Comparison of ENCODE assay signal across 1 cellular context in genomic region chr19:5024282-5024681, GRCh38.
TF ChIP-seq lines count a peak whose summit lies in the region.

No MANE protein-coding gene starts in this region.

TF ChIP-seq in HepG2, 621 proteins besides CTCF, POLR2A, EP300 and RAD21:
- no peak for TF ChIP-seq NR1H2 (CRISPR knock-in tag; IDR thresholded peaks at IDR 0.05; ENCODE audit: borderline replicate concordance, low read depth)
- TF ChIP-seq ZNF782 (CRISPR knock-in tag; IDR thresholded peaks at IDR 0.05; ENCODE audit: borderline replicate concordance), result no peak
- TF ChIP-seq TCF7 (IDR thresholded peaks at IDR 0.05; ENCODE audit: low read depth), result no peak
- TF ChIP-seq ZNF577 (CRISPR knock-in tag; IDR thresholded peaks at IDR 0.05; ENCODE audit: borderline replicate concordance, low read depth), result no peak
- no peak for TF ChIP-seq CHD4 (IDR thresholded peaks at IDR 0.05; ENCODE audit: borderline replicate concordance, low read length)
- no peak for TF ChIP-seq POGK (CRISPR knock-in tag; conservative IDR thresholded peaks at IDR 0.05)
- no peak for TF ChIP-seq SALL2 (CRISPR knock-in tag; IDR thresholded peaks at IDR 0.05)
- no peak for TF ChIP-seq ZNF879 (CRISPR knock-in tag; IDR thresholded peaks at IDR 0.05)
- TF ChIP-seq ZNF605 (CRISPR knock-in tag; IDR thresholded peaks at IDR 0.05), result no peak
- TF ChIP-seq HNRNPK (IDR thresholded peaks at IDR 0.05; ENCODE audit: low read depth, low read length, poor library complexity, severe bottlenecking), result no peak
- TF ChIP-seq ZNF788 (CRISPR knock-in tag; IDR thresholded peaks at IDR 0.05; ENCODE audit: borderline replicate concordance), result no peak
- TF ChIP-seq, protein P1, sequence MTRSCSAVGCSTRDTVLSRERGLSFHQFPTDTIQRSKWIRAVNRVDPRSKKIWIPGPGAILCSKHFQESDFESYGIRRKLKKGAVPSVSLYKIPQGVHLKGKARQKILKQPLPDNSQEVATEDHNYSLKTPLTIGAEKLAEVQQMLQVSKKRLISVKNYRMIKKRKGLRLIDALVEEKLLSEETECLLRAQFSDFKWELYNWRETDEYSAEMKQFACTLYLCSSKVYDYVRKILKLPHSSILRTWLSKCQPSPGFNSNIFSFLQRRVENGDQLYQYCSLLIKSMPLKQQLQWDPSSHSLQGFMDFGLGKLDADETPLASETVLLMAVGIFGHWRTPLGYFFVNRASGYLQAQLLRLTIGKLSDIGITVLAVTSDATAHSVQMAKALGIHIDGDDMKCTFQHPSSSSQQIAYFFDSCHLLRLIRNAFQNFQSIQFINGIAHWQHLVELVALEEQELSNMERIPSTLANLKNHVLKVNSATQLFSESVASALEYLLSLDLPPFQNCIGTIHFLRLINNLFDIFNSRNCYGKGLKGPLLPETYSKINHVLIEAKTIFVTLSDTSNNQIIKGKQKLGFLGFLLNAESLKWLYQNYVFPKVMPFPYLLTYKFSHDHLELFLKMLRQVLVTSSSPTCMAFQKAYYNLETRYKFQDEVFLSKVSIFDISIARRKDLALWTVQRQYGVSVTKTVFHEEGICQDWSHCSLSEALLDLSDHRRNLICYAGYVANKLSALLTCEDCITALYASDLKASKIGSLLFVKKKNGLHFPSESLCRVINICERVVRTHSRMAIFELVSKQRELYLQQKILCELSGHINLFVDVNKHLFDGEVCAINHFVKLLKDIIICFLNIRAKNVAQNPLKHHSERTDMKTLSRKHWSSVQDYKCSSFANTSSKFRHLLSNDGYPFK (CRISPR knock-in tag; IDR thresholded peaks at IDR 0.05; ENCODE audit: borderline replicate concordance), result no peak
- no peak for TF ChIP-seq KDM4B (CRISPR knock-in tag; IDR thresholded peaks at IDR 0.05)
- TF ChIP-seq NR2F2 (IDR thresholded peaks at IDR 0.05; ENCODE audit: borderline replicate concordance, low read depth), result no peak
